1 cellular context compared by ENCODE assay signal in genomic region chr15:40274350-40275274, GRCh38.
TF ChIP-seq lines count a peak whose summit lies in the region.

No MANE protein-coding gene starts in this region.

TF ChIP-seq in GM12878, 131 proteins besides CTCF, POLR2A, EP300 and RAD21 (continued from another document and continues in another):
- TF ChIP-seq ATF3 (IDR thresholded peaks at IDR 0.05; ENCODE audit: borderline replicate concordance, extremely low read depth, low read depth, low read length): peak; percentile 87; the same call in 1 of the 2 replicates
- peak; percentile 63 for TF ChIP-seq SP1 (IDR thresholded peaks at IDR 0.05; ENCODE audit: low read depth, low read length)
- TF ChIP-seq SPI1 (IDR thresholded peaks at IDR 0.05; ENCODE audit: borderline replicate concordance, insufficient read depth, low read depth, low read length): no peak
- no peak for TF ChIP-seq BCLAF1 (IDR thresholded peaks at IDR 0.05)
- TF ChIP-seq CUX1 (IDR thresholded peaks at IDR 0.05; ENCODE audit: insufficient replicate concordance, low read depth, low read length): no peak
- TF ChIP-seq BCL11A (IDR thresholded peaks at IDR 0.05; ENCODE audit: low read depth, low read length): no peak
- no peak for TF ChIP-seq BCL3 (IDR thresholded peaks at IDR 0.05; ENCODE audit: borderline replicate concordance, insufficient read depth, low read depth, low read length, poor library complexity, severe bottlenecking)
- TF ChIP-seq WRNIP1 (IDR thresholded peaks at IDR 0.05; ENCODE audit: borderline replicate concordance, low read depth, low read length): 0 out of 2 replicates have a peak, but pooled peaks have one; percentile 53
- no peak for TF ChIP-seq NR2F1 (conservative IDR thresholded peaks at IDR 0.05)
- peak; percentile 70 for TF ChIP-seq ZNF24 (IDR thresholded peaks at IDR 0.05)
- peak; percentile 98 for TF ChIP-seq SMARCA5 (IDR thresholded peaks at IDR 0.05)
- TF ChIP-seq ZBTB4 (CRISPR knock-in tag; IDR thresholded peaks at IDR 0.05): no peak
- no peak for TF ChIP-seq YBX1 (IDR thresholded peaks at IDR 0.05)
- TF ChIP-seq NFXL1 (IDR thresholded peaks at IDR 0.05; ENCODE audit: borderline replicate concordance): no peak
- no peak for TF ChIP-seq NR2C1 (IDR thresholded peaks at IDR 0.05)
- peak in 1 of 2 experiments; percentile 33; a peak in 1 of 3 replicates for TF ChIP-seq EGR1 (IDR thresholded peaks at IDR 0.05; ENCODE audit: borderline replicate concordance in 1 of 2, low read depth in 2 of 2, low read length in 2 of 2)
- TF ChIP-seq CEBPB (IDR thresholded peaks at IDR 0.05; ENCODE audit: borderline replicate concordance in 1 of 2, low read depth in 2 of 2, low read length in 2 of 2): no peak
- TF ChIP-seq ESRRA (IDR thresholded peaks at IDR 0.05; ENCODE audit: low read length): no peak
- TF ChIP-seq TBL1XR1 (IDR thresholded peaks at IDR 0.05; ENCODE audit: low read depth, low read length): no peak
- TF ChIP-seq CREB1 (IDR thresholded peaks at IDR 0.05; ENCODE audit: low read depth): no peak
- TF ChIP-seq ZBED1 (IDR thresholded peaks at IDR 0.05; ENCODE audit: borderline replicate concordance): no peak
- no peak for TF ChIP-seq BMI1 (IDR thresholded peaks at IDR 0.05; ENCODE audit: borderline replicate concordance)
- no peak for TF ChIP-seq PKNOX1 (IDR thresholded peaks at IDR 0.05)
- TF ChIP-seq MXI1 (IDR thresholded peaks at IDR 0.05; ENCODE audit: low read depth, low read length): no peak; the same call in 1 of the 2 replicates
- TF ChIP-seq CBFB (IDR thresholded peaks at IDR 0.05; ENCODE audit: low read depth): no peak
- TF ChIP-seq PML (IDR thresholded peaks at IDR 0.05; ENCODE audit: low read length): no peak
- peak; percentile 23; the same call in 1 of the 2 replicates for TF ChIP-seq IKZF1 (conservative IDR thresholded peaks at IDR 0.05)
- TF ChIP-seq NKRF (conservative IDR thresholded peaks at IDR 0.05): no peak
- TF ChIP-seq RELA (IDR thresholded peaks at IDR 0.05; ENCODE audit: borderline replicate concordance, partially characterized antibody): no peak
- 0 out of 2 replicates have a peak, but pooled peaks have one; percentile 28 for TF ChIP-seq MEF2A (IDR thresholded peaks at IDR 0.05; ENCODE audit: insufficient read depth, low read depth, low read length)
- peak; percentile 63; the same call in 1 of the 2 replicates for TF ChIP-seq NBN (IDR thresholded peaks at IDR 0.05)
- no peak for TF ChIP-seq ELK1 (IDR thresholded peaks at IDR 0.05; ENCODE audit: low read depth, low read length)
- TF ChIP-seq HDGF (IDR thresholded peaks at IDR 0.05): no peak
- peak; percentile 80; the same call in 1 of the 3 replicates for TF ChIP-seq POU2F2 (IDR thresholded peaks at IDR 0.05; ENCODE audit: borderline replicate concordance, low read depth, low read length)
- no peak for TF ChIP-seq ZNF207 (IDR thresholded peaks at IDR 0.05; ENCODE audit: borderline replicate concordance)
- peak; percentile 93 for TF ChIP-seq YY1 (IDR thresholded peaks at IDR 0.05; ENCODE audit: low read depth, low read length)
- peak; percentile 29 to 30; a peak in 2 of 4 replicates for TF ChIP-seq BHLHE40 (IDR thresholded peaks at IDR 0.05; ENCODE audit: borderline replicate concordance in 1 of 2, low read depth in 2 of 2, low read length in 1 of 2)
- TF ChIP-seq REST (IDR thresholded peaks at IDR 0.05; ENCODE audit: low read depth, low read length): no peak
- TF ChIP-seq SIN3A (IDR thresholded peaks at IDR 0.05; ENCODE audit: low read depth, low read length): no peak
